Comparison of ENCODE assay signal across 10 cellular contexts in the genomic region with DNA sequence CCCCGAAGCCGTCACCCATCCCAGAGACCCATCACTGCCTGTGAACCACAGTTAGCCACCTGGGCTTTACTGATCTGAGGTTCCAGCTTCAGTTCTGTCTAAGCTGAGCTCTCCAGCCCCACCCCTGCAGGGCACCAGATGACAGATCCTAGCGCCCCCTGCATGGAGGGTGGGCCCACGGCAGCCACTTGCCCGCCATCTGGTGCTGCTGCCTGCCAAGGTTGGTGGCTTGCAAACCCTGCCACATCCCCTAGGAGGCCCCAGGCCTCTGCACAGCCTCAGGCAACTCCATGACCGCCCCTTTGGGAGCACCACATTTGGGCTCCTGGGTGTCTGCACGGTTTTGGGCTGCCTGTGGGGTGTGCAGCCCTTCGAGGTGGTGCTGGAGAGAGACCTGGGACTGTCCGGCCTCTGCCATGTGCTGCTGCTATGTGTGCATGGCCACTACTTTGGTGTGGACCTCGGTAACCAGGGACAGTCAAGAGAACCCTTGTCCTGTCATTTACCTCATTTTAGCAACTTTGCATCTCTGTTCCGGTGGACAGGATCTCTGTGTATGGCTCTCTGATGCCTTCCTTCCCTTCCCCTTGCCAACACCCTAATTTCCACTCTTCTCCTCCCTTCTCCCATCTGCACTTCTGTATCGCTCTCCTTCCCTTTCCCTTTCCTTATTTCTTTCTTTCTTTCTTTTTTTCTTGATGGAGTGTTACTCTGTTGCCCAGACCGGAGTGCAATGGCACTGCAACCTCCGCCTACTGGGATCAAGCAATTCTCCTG. TPM values are rescaled to one million over a fixed set of nuclear protein-coding genes. Genes with fewer than 3 reads are reported as not detected.
A peak's percentile ranks its signal among the peaks of the same experiment; 100 is the strongest.
DNase-seq lines count a peak whose midpoint lies in the region; ATAC-seq, FAIRE-seq and TF ChIP-seq lines count a peak whose summit lies in the region.
"Had no signal": no experiment of that assay in that cellular context is flagged by ENCODE, and none has a peak within 500 bp of the region (broad histone marks: within the 10 kb centered on the region; RNA-seq: fewer than 3 reads in every experiment).

No MANE protein-coding gene starts in this region.

- ATAC-seq in T-cell (replicated peaks in 1 of 4) (peak in 3 of 4 experiments; percentile 23 to 68 (median 42)), HepG2 (peak; percentile 91), HG03095 (IDR thresholded peaks at IDR 0.05; ENCODE audit: unreplicated experiment) (no peak)

- POLR2A ChIA-PET in T-cell (lab: Charles Lee) (interaction anchor here in 1 of 2 donors (0.6 kb wide), 1 partner anchor 63 kb away, joined by 4 read pairs; no protein-coding TSS in a partner anchor), HepG2 (lab: Yijun Ruan, JAX) (no interaction called here)
- POLR2A ChIA-PET in CD8-positive, alpha-beta memory T cell (lab: Charles Lee), result no interaction called here

- no peak overlapping the region for H2AFZ ChIP-seq in HepG2 (ENCODE audit: low read length)
- no peak overlapping the region for H2AFZ ChIP-seq in mammary epithelial cell (ENCODE audit: low read depth, low read length)

- intact Hi-C loops in HepG2 (cut with micrococcal nuclease; ENCODE audit: unreplicated experiment) (no loop called here), mammary epithelial cell (cut with micrococcal nuclease) (no loop called here)

- H3K9me3 ChIP-seq in HepG2 (ENCODE audit: low read length) (no peaks in the 10 kb centered on the region), mammary epithelial cell (replicated peaks; ENCODE audit: insufficient read depth, low read length) (no peaks in the 10 kb centered on the region)
- no peaks in the 10 kb centered on the region for H3K9me3 ChIP-seq in CD8-positive, alpha-beta memory T cell (ENCODE audit: low read length)

- no peak for FAIRE-seq in HepG2 (lab: Jason Lieb, UNC)

- H3K4me3 ChIP-seq in HepG2 (replicated peaks in 1 of 3; ENCODE audit: insufficient read depth in 1 of 3, low read depth in 2 of 3, low read length in 3 of 3) (no peak overlapping the region), mammary epithelial cell (replicated peaks in 1 of 3; ENCODE audit: insufficient read depth in 1 of 3, low read depth in 2 of 3, low read length in 3 of 3) (no peak overlapping the region)
- H3K4me3 ChIP-seq in CD8-positive, alpha-beta memory T cell (ENCODE audit: low read length), result no peak overlapping the region
- H3K4me3 ChIP-seq: skin epidermis had no signal

- no peaks in the 10 kb centered on the region for H3K36me3 Mint-ChIP-seq in T-cell
- no peaks in the 10 kb centered on the region for H3K36me3 Mint-ChIP-seq in CD8-positive, alpha-beta memory T cell

- no TSS peak for BruUV-seq in HepG2 (replicated peaks; lab: Mats Ljungman, UMichigan)
- BruUV-seq in mammary epithelial cell (replicated peaks; lab: Mats Ljungman, UMichigan), result no TSS peak

- TF ChIP-seq CTCF in HepG2 (CRISPR knock-in tag; IDR thresholded peaks at IDR 0.05) (peak; percentile 65), mammary epithelial cell (conservative IDR thresholded peaks at IDR 0.05 in 1 of 2, IDR thresholded peaks at IDR 0.05 in 1 of 2; ENCODE audit: extremely low read depth in 1 of 2, insufficient read depth in 1 of 2, low read depth in 1 of 2, low read length in 2 of 2) (no peak)

- peak; percentile 62 for TF ChIP-seq RAD21 in HepG2 (CRISPR knock-in tag; IDR thresholded peaks at IDR 0.05)

- CTCF ChIA-PET in T-cell (lab: Charles Lee) (interaction anchor here in 1 of 2 donors (0.6 kb wide), 1 partner anchor 237 kb away, joined by 3 read pairs; no protein-coding TSS in a partner anchor), HepG2 (lab: Yijun Ruan, JAX; ENCODE audit: low intra/inter-chr PET ratio, low total read pairs) (no interaction called here), mammary epithelial cell (lab: Charles Lee; ENCODE audit: low non-redundant PET) (no interaction called here)
- CTCF ChIA-PET in CD8-positive, alpha-beta memory T cell (lab: Charles Lee), result interaction anchor here (1.5 kb wide), 1 partner anchor 19 kb away, joined by 3 read pairs; no protein-coding TSS in a partner anchor

- in situ Hi-C loops in HepG2 (cut with HindIII; ENCODE audit: extremely low pct_ligation_motif_present, low pct_unique_long_range_greater_than_20kb) (no loop called here), mammary epithelial cell (cut with MboI; ENCODE audit: low sequenced_read_pairs in 2 of 2) (no loop called here)

- H3K4me1 ChIP-seq in HepG2 (ENCODE audit: insufficient read depth, low read length) (no peaks in the 10 kb centered on the region), mammary epithelial cell (ENCODE audit: insufficient read depth, low read length) (no peaks in the 10 kb centered on the region)
- no peaks in the 10 kb centered on the region for H3K4me1 ChIP-seq in CD8-positive, alpha-beta memory T cell (ENCODE audit: insufficient read depth, low read length)

- TF ChIP-seq EP300 in HepG2 (IDR thresholded peaks at IDR 0.05; ENCODE audit: low read depth in 2 of 2, low read length in 2 of 2), result no peak
- no peak for TF ChIP-seq EP300 in HepG2 (CRISPR knock-in tag; IDR thresholded peaks at IDR 0.05; ENCODE audit: borderline replicate concordance)

- peak; percentile 21 for DNase-seq in ELR (ENCODE audit: low read depth)
- peak; percentile 39 for DNase-seq in HT1080 (ENCODE audit: low read depth)
- DNase-seq in T-cell, result peak in 1 of 34 experiments; percentile 12
- peak; percentile 53 for DNase-seq in HepG2 (ENCODE audit: low spot score)
- DNase-seq in mammary epithelial cell, result no peak
- DNase-seq in CD8-positive, alpha-beta memory T cell, result no peak
- DNase-seq: hippocampal formation, NCI-H187 had no signal

- no peaks in the 10 kb centered on the region for H3K9me3 Mint-ChIP-seq in T-cell
- H3K9me3 Mint-ChIP-seq in CD8-positive, alpha-beta memory T cell, result no peaks in the 10 kb centered on the region

- no peak overlapping the region for H3K4me3 Mint-ChIP-seq in T-cell
- no peak overlapping the region for H3K4me3 Mint-ChIP-seq in CD8-positive, alpha-beta memory T cell

- H3K4me2 ChIP-seq in HepG2 (ENCODE audit: low read depth, low read length) (no peak overlapping the region), mammary epithelial cell (ENCODE audit: insufficient read depth, low read depth, low read length) (no peak overlapping the region)

- H3K79me2 ChIP-seq in HepG2 (ENCODE audit: insufficient read depth, low read length) (no peaks in the 10 kb centered on the region), mammary epithelial cell (ENCODE audit: insufficient read depth, low read length) (no peaks in the 10 kb centered on the region)

- no peak for TF ChIP-seq POLR2A in HepG2 (IDR thresholded peaks at IDR 0.05; ENCODE audit: insufficient read depth in 1 of 2, low read depth in 2 of 2, low read length in 2 of 2)

- no peaks in the 10 kb centered on the region for H4K20me1 ChIP-seq in HepG2 (ENCODE audit: insufficient read depth, low read length)
- H4K20me1 ChIP-seq in mammary epithelial cell (ENCODE audit: insufficient read depth, low read length), result no peaks in the 10 kb centered on the region

- dilution Hi-C loops in mammary epithelial cell (cut with HindIII; ENCODE audit: low sequenced_read_pairs), result no loop called here

- peaks cover 0 to 10% (median 0%) of the 10 kb centered on the region in 3 donors for H3K4me1 Mint-ChIP-seq in T-cell
- no peaks in the 10 kb centered on the region for H3K4me1 Mint-ChIP-seq in CD8-positive, alpha-beta memory T cell

- H3K27ac ChIP-seq in HepG2 (ENCODE audit: extremely low read length, insufficient read depth, low read length) (no peak overlapping the region), mammary epithelial cell (ENCODE audit: insufficient read depth, low read depth, low read length) (no peak overlapping the region)
- H3K27ac ChIP-seq in CD8-positive, alpha-beta memory T cell (ENCODE audit: low read depth, low read length), result no peak overlapping the region
- H3K27ac ChIP-seq: skin epidermis had no signal

- H3K27ac Mint-ChIP-seq in T-cell, result no peak overlapping the region
- no peak overlapping the region for H3K27ac Mint-ChIP-seq in CD8-positive, alpha-beta memory T cell

- H3K36me3 ChIP-seq in HepG2 (replicated peaks in 1 of 2; ENCODE audit: control insufficient read depth in 1 of 2, insufficient read depth in 2 of 2, low read length in 2 of 2) (no peaks in the 10 kb centered on the region), mammary epithelial cell (ENCODE audit: insufficient read depth, low read length) (no peaks in the 10 kb centered on the region)
- H3K36me3 ChIP-seq in CD8-positive, alpha-beta memory T cell (ENCODE audit: insufficient read depth, low read length), result no peaks in the 10 kb centered on the region

- H3K27me3 ChIP-seq in HepG2 (ENCODE audit: control insufficient read depth in 1 of 2, insufficient read depth in 2 of 2, low read length in 2 of 2) (peaks cover 1 to 13% of the 10 kb centered on the region in 2 experiments; a peak in 2 of 5 replicates), mammary epithelial cell (ENCODE audit: insufficient read depth, low read length) (no peaks in the 10 kb centered on the region)
- peaks cover 3% of the 10 kb centered on the region for H3K27me3 ChIP-seq in CD8-positive, alpha-beta memory T cell (ENCODE audit: insufficient read depth, low read length, poor library complexity, severe bottlenecking)

- peaks cover 28 to 29% of the 10 kb centered on the region in 2 donors for H3K27me3 Mint-ChIP-seq in T-cell
- H3K27me3 Mint-ChIP-seq in CD8-positive, alpha-beta memory T cell, result peaks cover 21 to 33% of the 10 kb centered on the region in 2 donors

- WGBS in HepG2 (ENCODE audit: low lambda C conversion rate), result 62% methylated on average over 6 of the region's 14 CpGs
- 43% methylated on average over 12 of the region's 14 CpGs for WGBS in mammary epithelial cell (ENCODE audit: low coverage, missing lambda C conversion rate)

- H3K9ac ChIP-seq in HepG2 (ENCODE audit: insufficient read depth, low read depth, low read length) (no peak overlapping the region), mammary epithelial cell (ENCODE audit: insufficient read depth, low read length) (no peak overlapping the region)

RNA-seq across cellular contexts. Expression of a gene that starts 17.4 kb away (rescaled TPM):
- total RNA-seq in HT1080 (2014; rRNA removed; shearing (Covaris generic)), result 18.0 and 22.9 TPM in 2 replicates
- 22.8 and 27.9 TPM in 2 replicates for polyA plus RNA-seq in HT1080 (2015; cell fraction: cytosol; rRNA removed)
- 10.6 and 12.1 TPM in 2 replicates for polyA plus RNA-seq in HT1080 (2015; cell fraction: nucleus; rRNA removed)
- total RNA-seq in T-cell, result 10 to 100 TPM; 10.2 to 30.5 (median 27.3) TPM
- 21.0 and 22.8 TPM in 2 replicates for total RNA-seq in HepG2 (2016; rRNA removed; fragmentation: Illumina TruSeq; extraction: Trizol)
- 10.6 and 12.2 TPM in 2 replicates for total RNA-seq in HepG2 (2016; cell fraction: cytosol; rRNA removed; fragmentation: Illumina TruSeq; extraction: Trizol; ENCODE audit: low read depth)
- total RNA-seq in HepG2 (2016; cell fraction: insoluble cytoplasmic fraction; rRNA removed; fragmentation: Illumina TruSeq; extraction: Trizol), result 20.9 and 21.2 TPM in 2 replicates
- 21.9 and 24.8 TPM in 2 replicates for total RNA-seq in HepG2 (2016; cell fraction: membrane; rRNA removed; fragmentation: Illumina TruSeq; extraction: Trizol)
- 10.8 and 12.0 TPM in 2 replicates for total RNA-seq in HepG2 (2016; cell fraction: nucleus; rRNA removed; fragmentation: Illumina TruSeq; extraction: Trizol)
- polyA plus RNA-seq in HepG2 (2011; rRNA removed), result 17.8 and 18.7 TPM in 2 replicates
- 24.1 and 32.9 TPM in 2 replicates for polyA plus RNA-seq in HepG2 (2011; cell fraction: cytosol; rRNA removed)
- 16.2 and 17.2 TPM in 2 replicates for polyA plus RNA-seq in HepG2 (2011; cell fraction: nucleus; rRNA removed)
- 11.8 and 14.9 TPM in 2 replicates for polyA plus RNA-seq in HepG2 (2012)
- 10.2 and 10.4 TPM in 2 replicates for polyA plus RNA-seq in HepG2 (2016; cell fraction: cytosol; fragmentation: Illumina TruSeq; extraction: Trizol; ENCODE audit: low read depth)
- 24.9 and 26.1 TPM in 2 replicates for polyA plus RNA-seq in HepG2 (2016; cell fraction: insoluble cytoplasmic fraction; fragmentation: Illumina TruSeq; extraction: Trizol; ENCODE audit: low read depth)
- polyA plus RNA-seq in HepG2 (2016; cell fraction: membrane; fragmentation: Illumina TruSeq; extraction: Trizol; ENCODE audit: low read depth), result 18.7 and 21.3 TPM in 2 replicates
- 17.9 and 19.2 TPM in 2 replicates for polyA plus RNA-seq in HepG2 (2016; cell fraction: nucleus; fragmentation: Illumina TruSeq; extraction: Trizol; ENCODE audit: insufficient read depth, low read depth)
- polyA minus RNA-seq in HepG2 (2011; rRNA and poly(A)+ RNA removed; ENCODE audit: low replicate concordance), result 6.1 and 13.8 TPM in 2 replicates
- 7.8 and 9.5 TPM in 2 replicates for polyA minus RNA-seq in HepG2 (2011; cell fraction: cytosol; rRNA and poly(A)+ RNA removed)
- polyA minus RNA-seq in HepG2 (2011; cell fraction: nucleus; rRNA and poly(A)+ RNA removed), result 7.1 and 8.1 TPM in 2 replicates
- 10 to 100 TPM; 10.8 to 14.5 TPM for total RNA-seq in mammary epithelial cell
- 15.3 TPM for polyA plus RNA-seq in mammary epithelial cell
- 5.6 TPM for polyA minus RNA-seq in mammary epithelial cell
- total RNA-seq in CD8-positive, alpha-beta memory T cell, result 10 to 100 TPM; 21.0 to 21.9 TPM
- 54.2 TPM for polyA plus RNA-seq in CD8-positive, alpha-beta memory T cell

RNA-seq across cellular contexts. Expression of a gene that starts 31.0 kb away (rescaled TPM):
- not detected in 2 replicates for total RNA-seq in HT1080 (2014; rRNA removed; shearing (Covaris generic))
- 0.24 TPM in 1 of 2 replicates, not detected in the other for polyA plus RNA-seq in HT1080 (2015; cell fraction: cytosol; rRNA removed)
- 1.5 and 1.7 TPM in 2 replicates for polyA plus RNA-seq in HT1080 (2015; cell fraction: nucleus; rRNA removed)
- 1 to 10 TPM; 3.2 to 4.4 (median 3.7) TPM for total RNA-seq in T-cell
- 20.7 and 23.0 TPM in 2 replicates for total RNA-seq in HepG2 (2016; rRNA removed; fragmentation: Illumina TruSeq; extraction: Trizol)
- 11.5 TPM in 2 replicates for total RNA-seq in HepG2 (2016; cell fraction: cytosol; rRNA removed; fragmentation: Illumina TruSeq; extraction: Trizol; ENCODE audit: low read depth)
- total RNA-seq in HepG2 (2016; cell fraction: insoluble cytoplasmic fraction; rRNA removed; fragmentation: Illumina TruSeq; extraction: Trizol), result 21.1 and 22.0 TPM in 2 replicates
- total RNA-seq in HepG2 (2016; cell fraction: membrane; rRNA removed; fragmentation: Illumina TruSeq; extraction: Trizol), result 13.9 and 18.8 TPM in 2 replicates
- total RNA-seq in HepG2 (2016; cell fraction: nucleus; rRNA removed; fragmentation: Illumina TruSeq; extraction: Trizol), result 13.2 and 14.2 TPM in 2 replicates
- polyA plus RNA-seq in HepG2 (2011; rRNA removed), result 13.7 and 19.9 TPM in 2 replicates
- polyA plus RNA-seq in HepG2 (2011; cell fraction: cytosol; rRNA removed), result 10.9 and 15.9 TPM in 2 replicates
- polyA plus RNA-seq in HepG2 (2011; cell fraction: nucleus; rRNA removed), result 19.7 and 29.4 TPM in 2 replicates
- 10.9 and 11.0 TPM in 2 replicates for polyA plus RNA-seq in HepG2 (2012)
- polyA plus RNA-seq in HepG2 (2016; cell fraction: cytosol; fragmentation: Illumina TruSeq; extraction: Trizol; ENCODE audit: low read depth), result 13.1 and 16.9 TPM in 2 replicates
- 22.3 and 24.9 TPM in 2 replicates for polyA plus RNA-seq in HepG2 (2016; cell fraction: insoluble cytoplasmic fraction; fragmentation: Illumina TruSeq; extraction: Trizol; ENCODE audit: low read depth)
- polyA plus RNA-seq in HepG2 (2016; cell fraction: membrane; fragmentation: Illumina TruSeq; extraction: Trizol; ENCODE audit: low read depth), result 15.1 and 18.4 TPM in 2 replicates
- 24.9 and 28.1 TPM in 2 replicates for polyA plus RNA-seq in HepG2 (2016; cell fraction: nucleus; fragmentation: Illumina TruSeq; extraction: Trizol; ENCODE audit: insufficient read depth, low read depth)
- 0.28 and 15.7 TPM in 2 replicates for polyA minus RNA-seq in HepG2 (2011; rRNA and poly(A)+ RNA removed; ENCODE audit: low replicate concordance)
- 6.9 and 7.3 TPM in 2 replicates for polyA minus RNA-seq in HepG2 (2011; cell fraction: cytosol; rRNA and poly(A)+ RNA removed)
- polyA minus RNA-seq in HepG2 (2011; cell fraction: nucleus; rRNA and poly(A)+ RNA removed), result 5.7 and 10.1 TPM in 2 replicates
- total RNA-seq in mammary epithelial cell, result 10 to 100 TPM in 1 of 2 donors, under 1 TPM in 1; 0.78 to 10.0 TPM
- 0.46 TPM for polyA plus RNA-seq in mammary epithelial cell
- not detected for polyA minus RNA-seq in mammary epithelial cell
- total RNA-seq in CD8-positive, alpha-beta memory T cell, result 1 to 10 TPM; 1.2 to 1.9 TPM
- polyA plus RNA-seq in CD8-positive, alpha-beta memory T cell, result not detected

RNA-seq across cellular contexts. Expression of a gene that starts 36.4 kb away (rescaled TPM):
- total RNA-seq in HT1080 (2014; rRNA removed; shearing (Covaris generic)), result 13.9 and 15.3 TPM in 2 replicates
- 13.5 and 18.6 TPM in 2 replicates for polyA plus RNA-seq in HT1080 (2015; cell fraction: cytosol; rRNA removed)
- polyA plus RNA-seq in HT1080 (2015; cell fraction: nucleus; rRNA removed), result 38.0 and 40.3 TPM in 2 replicates
- total RNA-seq in T-cell (10 to 100 TPM; 42.6 to 61.4 (median 51.2) TPM), HepG2 (2016; rRNA removed; fragmentation: Illumina TruSeq; extraction: Trizol) (6.9 and 13.7 TPM in 2 replicates), mammary epithelial cell (10 to 100 TPM; 16.2 to 31.4 TPM)
- 5.2 and 5.9 TPM in 2 replicates for total RNA-seq in HepG2 (2016; cell fraction: cytosol; rRNA removed; fragmentation: Illumina TruSeq; extraction: Trizol; ENCODE audit: low read depth)
- 6.6 and 11.7 TPM in 2 replicates for total RNA-seq in HepG2 (2016; cell fraction: insoluble cytoplasmic fraction; rRNA removed; fragmentation: Illumina TruSeq; extraction: Trizol)
- 5.3 and 5.4 TPM in 2 replicates for total RNA-seq in HepG2 (2016; cell fraction: membrane; rRNA removed; fragmentation: Illumina TruSeq; extraction: Trizol)
- 8.7 and 10.8 TPM in 2 replicates for total RNA-seq in HepG2 (2016; cell fraction: nucleus; rRNA removed; fragmentation: Illumina TruSeq; extraction: Trizol)
- polyA plus RNA-seq in HepG2 (2011; rRNA removed) (18.1 and 20.9 TPM in 2 replicates), mammary epithelial cell (31.9 TPM)
- polyA plus RNA-seq in HepG2 (2011; cell fraction: cytosol; rRNA removed), result 13.5 and 16.8 TPM in 2 replicates
- 61.3 and 62.3 TPM in 2 replicates for polyA plus RNA-seq in HepG2 (2011; cell fraction: nucleus; rRNA removed)
- 12.0 and 17.8 TPM in 2 replicates for polyA plus RNA-seq in HepG2 (2012)
- 4.2 and 4.7 TPM in 2 replicates for polyA plus RNA-seq in HepG2 (2016; cell fraction: cytosol; fragmentation: Illumina TruSeq; extraction: Trizol; ENCODE audit: low read depth)
- 8.3 and 10.2 TPM in 2 replicates for polyA plus RNA-seq in HepG2 (2016; cell fraction: insoluble cytoplasmic fraction; fragmentation: Illumina TruSeq; extraction: Trizol; ENCODE audit: low read depth)
- polyA plus RNA-seq in HepG2 (2016; cell fraction: membrane; fragmentation: Illumina TruSeq; extraction: Trizol; ENCODE audit: low read depth), result 4.5 and 5.6 TPM in 2 replicates
- 41.1 and 43.4 TPM in 2 replicates for polyA plus RNA-seq in HepG2 (2016; cell fraction: nucleus; fragmentation: Illumina TruSeq; extraction: Trizol; ENCODE audit: insufficient read depth, low read depth)
- 7.3 and 9.7 TPM in 2 replicates for polyA minus RNA-seq in HepG2 (2011; rRNA and poly(A)+ RNA removed; ENCODE audit: low replicate concordance)
- 3.4 and 4.0 TPM in 2 replicates for polyA minus RNA-seq in HepG2 (2011; cell fraction: cytosol; rRNA and poly(A)+ RNA removed)
- polyA minus RNA-seq in HepG2 (2011; cell fraction: nucleus; rRNA and poly(A)+ RNA removed), result 7.9 and 9.8 TPM in 2 replicates
- 26.6 TPM for polyA minus RNA-seq in mammary epithelial cell
- 10 to 100 TPM; 37.2 to 41.3 TPM for total RNA-seq in CD8-positive, alpha-beta memory T cell
- polyA plus RNA-seq in CD8-positive, alpha-beta memory T cell, result 21.2 TPM

RNA-seq across cellular contexts. Expression of a gene that starts 41.5 kb away (rescaled TPM):
- total RNA-seq in HT1080 (2014; rRNA removed; shearing (Covaris generic)), result 1.9 and 3.4 TPM in 2 replicates
- polyA plus RNA-seq in HT1080 (2015; cell fraction: cytosol; rRNA removed), result 12.2 and 12.9 TPM in 2 replicates
- polyA plus RNA-seq in HT1080 (2015; cell fraction: nucleus; rRNA removed), result 4.1 and 5.4 TPM in 2 replicates
- total RNA-seq in T-cell, result 10 to 100 TPM in 4 of 5 donors, 1 to 10 TPM in 1; 9.2 to 20.8 (median 15.3) TPM
- 1.1 and 1.6 TPM in 2 replicates for total RNA-seq in HepG2 (2016; rRNA removed; fragmentation: Illumina TruSeq; extraction: Trizol)
- total RNA-seq in HepG2 (2016; cell fraction: cytosol; rRNA removed; fragmentation: Illumina TruSeq; extraction: Trizol; ENCODE audit: low read depth), result 0.40 and 0.79 TPM in 2 replicates
- total RNA-seq in HepG2 (2016; cell fraction: insoluble cytoplasmic fraction; rRNA removed; fragmentation: Illumina TruSeq; extraction: Trizol), result 0.77 and 1.4 TPM in 2 replicates
- 3.2 and 3.3 TPM in 2 replicates for total RNA-seq in HepG2 (2016; cell fraction: membrane; rRNA removed; fragmentation: Illumina TruSeq; extraction: Trizol)
- 1.0 and 1.3 TPM in 2 replicates for total RNA-seq in HepG2 (2016; cell fraction: nucleus; rRNA removed; fragmentation: Illumina TruSeq; extraction: Trizol)
- polyA plus RNA-seq in HepG2 (2011; rRNA removed), result 0.74 and 0.91 TPM in 2 replicates
- polyA plus RNA-seq in HepG2 (2011; cell fraction: cytosol; rRNA removed), result 0.47 and 0.78 TPM in 2 replicates
- 3.4 TPM in 2 replicates for polyA plus RNA-seq in HepG2 (2011; cell fraction: nucleus; rRNA removed)
- 2.5 and 3.6 TPM in 2 replicates for polyA plus RNA-seq in HepG2 (2012)
- polyA plus RNA-seq in HepG2 (2016; cell fraction: cytosol; fragmentation: Illumina TruSeq; extraction: Trizol; ENCODE audit: low read depth), result 2.6 TPM in 2 replicates
- polyA plus RNA-seq in HepG2 (2016; cell fraction: insoluble cytoplasmic fraction; fragmentation: Illumina TruSeq; extraction: Trizol; ENCODE audit: low read depth), result 4.2 and 5.4 TPM in 2 replicates
- polyA plus RNA-seq in HepG2 (2016; cell fraction: membrane; fragmentation: Illumina TruSeq; extraction: Trizol; ENCODE audit: low read depth), result 8.0 and 8.2 TPM in 2 replicates
- polyA plus RNA-seq in HepG2 (2016; cell fraction: nucleus; fragmentation: Illumina TruSeq; extraction: Trizol; ENCODE audit: insufficient read depth, low read depth), result 3.9 and 5.6 TPM in 2 replicates
- 1.2 and 2.4 TPM in 2 replicates for polyA minus RNA-seq in HepG2 (2011; rRNA and poly(A)+ RNA removed; ENCODE audit: low replicate concordance)
- polyA minus RNA-seq in HepG2 (2011; cell fraction: cytosol; rRNA and poly(A)+ RNA removed), result 2.5 and 3.3 TPM in 2 replicates
- polyA minus RNA-seq in HepG2 (2011; cell fraction: nucleus; rRNA and poly(A)+ RNA removed), result 1.8 and 3.2 TPM in 2 replicates
- 10 to 100 TPM in 1 of 2 donors, 1 to 10 TPM in 1; 4.3 to 13.1 TPM for total RNA-seq in mammary epithelial cell
- 6.4 TPM for polyA plus RNA-seq in mammary epithelial cell
- 3.2 TPM for polyA minus RNA-seq in mammary epithelial cell
- total RNA-seq in CD8-positive, alpha-beta memory T cell, result 10 to 100 TPM; 12.4 to 12.5 TPM
- 3.0 TPM for polyA plus RNA-seq in CD8-positive, alpha-beta memory T cell

RNA-seq across cellular contexts. Expression of a gene that starts 55.0 kb away (rescaled TPM):
- total RNA-seq in HT1080 (2014; rRNA removed; shearing (Covaris generic)), result 0.45 TPM in 1 of 2 replicates, not detected in the other
- polyA plus RNA-seq in HT1080 (2015; cell fraction: cytosol; rRNA removed), result 0.47 and 0.67 TPM in 2 replicates
- 0.91 and 1.1 TPM in 2 replicates for polyA plus RNA-seq in HT1080 (2015; cell fraction: nucleus; rRNA removed)
- total RNA-seq in T-cell, result 1 to 10 TPM; 1.4 to 6.2 (median 2.6) TPM
- 0.15 TPM in 1 of 2 replicates, not detected in the other for total RNA-seq in HepG2 (2016; rRNA removed; fragmentation: Illumina TruSeq; extraction: Trizol)
- not detected in 2 replicates for total RNA-seq in HepG2 (2016; cell fraction: cytosol; rRNA removed; fragmentation: Illumina TruSeq; extraction: Trizol; ENCODE audit: low read depth)
- total RNA-seq in HepG2 (2016; cell fraction: insoluble cytoplasmic fraction; rRNA removed; fragmentation: Illumina TruSeq; extraction: Trizol), result 0.17 TPM in 1 of 2 replicates, not detected in the other
- total RNA-seq in HepG2 (2016; cell fraction: membrane; rRNA removed; fragmentation: Illumina TruSeq; extraction: Trizol), result not detected in 2 replicates
- 0.41 and 0.62 TPM in 2 replicates for total RNA-seq in HepG2 (2016; cell fraction: nucleus; rRNA removed; fragmentation: Illumina TruSeq; extraction: Trizol)
- polyA plus RNA-seq in HepG2 (2011; rRNA removed), result 1.1 and 1.2 TPM in 2 replicates
- 0.11 and 0.15 TPM in 2 replicates for polyA plus RNA-seq in HepG2 (2011; cell fraction: cytosol; rRNA removed)
- polyA plus RNA-seq in HepG2 (2011; cell fraction: nucleus; rRNA removed), result 6.3 and 8.5 TPM in 2 replicates
- polyA plus RNA-seq in HepG2 (2012), result 0.79 and 1.4 TPM in 2 replicates
- 0.10 and 0.11 TPM in 2 replicates for polyA plus RNA-seq in HepG2 (2016; cell fraction: cytosol; fragmentation: Illumina TruSeq; extraction: Trizol; ENCODE audit: low read depth)
- polyA plus RNA-seq in HepG2 (2016; cell fraction: insoluble cytoplasmic fraction; fragmentation: Illumina TruSeq; extraction: Trizol; ENCODE audit: low read depth), result 0.17 TPM in 1 of 2 replicates, not detected in the other
- 0.22 and 0.23 TPM in 2 replicates for polyA plus RNA-seq in HepG2 (2016; cell fraction: membrane; fragmentation: Illumina TruSeq; extraction: Trizol; ENCODE audit: low read depth)
- polyA plus RNA-seq in HepG2 (2016; cell fraction: nucleus; fragmentation: Illumina TruSeq; extraction: Trizol; ENCODE audit: insufficient read depth, low read depth), result 2.1 and 2.5 TPM in 2 replicates
- 0.21 and 0.28 TPM in 2 replicates for polyA minus RNA-seq in HepG2 (2011; rRNA and poly(A)+ RNA removed; ENCODE audit: low replicate concordance)
- not detected in 2 replicates for polyA minus RNA-seq in HepG2 (2011; cell fraction: cytosol; rRNA and poly(A)+ RNA removed)
- polyA minus RNA-seq in HepG2 (2011; cell fraction: nucleus; rRNA and poly(A)+ RNA removed), result 0.90 and 1.4 TPM in 2 replicates
- total RNA-seq in mammary epithelial cell, result 1 to 10 TPM; 3.9 to 5.7 TPM
- 0.17 TPM for polyA plus RNA-seq in mammary epithelial cell
- not detected for polyA minus RNA-seq in mammary epithelial cell
- total RNA-seq in CD8-positive, alpha-beta memory T cell, result under 1 TPM; 0.29 to 0.33 TPM
- polyA plus RNA-seq in CD8-positive, alpha-beta memory T cell, result 0.39 TPM

Comparison
In these comparisons a context has a peak if more than half of its experiments do, and no peak if none do; other contexts are left out.
1. DNase-seq: peak in ELR (single experiment), HT1080 (single experiment) and HepG2 (single experiment); none in mammary epithelial cell (single experiment) and CD8-positive, alpha-beta memory T cell (0 of 5).